ENCODE assay signal across 11 cellular contexts in genomic region chr12:122116707-122117535, GRCh38. TPM values are rescaled to one million over a fixed set of nuclear protein-coding genes. Genes with fewer than 3 reads are reported as not detected.
A peak's percentile ranks its signal among the peaks of the same experiment; 100 is the strongest.
DNase-seq lines count a peak whose midpoint lies in the region; ATAC-seq and TF ChIP-seq lines count a peak whose summit lies in the region.
"Had no signal": no experiment of that assay in that cellular context is flagged by ENCODE, and none has a peak within 500 bp of the region (broad histone marks: within the 10 kb centered on the region; RNA-seq: fewer than 3 reads in every experiment).

No MANE protein-coding gene starts in this region.

- no TSS peak for BruUV-seq in PC-9 (replicated peaks; lab: Mats Ljungman, UMichigan)

- no peaks in the 10 kb centered on the region for H3K9me2 ChIP-seq in PC-9 (ENCODE audit: insufficient read depth)

- DNase-seq in NCI-H2029 (lab: John Stamatoyannopoulos, UW) (peak; percentile 89), astrocyte of the cerebellum (ENCODE audit: low read depth) (no peak), islet precursor cell (peak; percentile 56), spleen (peak; percentile 24), DMS79 treated with DMSO at 0.1 percent for 48 hours (lab: John Stamatoyannopoulos, UW) (no peak), PC-9 (no peak), HUDEP-2 (lab: John Stamatoyannopoulos, UW; ENCODE audit: unreplicated experiment in 76 of 76) (no peak)
- DNase-seq: activated CD8-positive, alpha-beta T cell treated with anti-CD3 and anti-CD28 coated beads for 36 hours; mesendoderm had no signal

- H3K27ac ChIP-seq in spleen (no peak overlapping the region), PC-9 (no peak overlapping the region)

- no peak overlapping the region for H2AFZ ChIP-seq in PC-9

- H3K4me3 ChIP-seq in astrocyte of the cerebellum (ENCODE audit: low read depth, low read length): no peak overlapping the region
- H3K4me3 ChIP-seq in spleen: no peak overlapping the region
- no peak overlapping the region for H3K4me3 ChIP-seq in PC-9

- 81 to 91% (median 88%) methylated on average over 15 to 16 of the region's 16 CpGs for WGBS in spleen, 5 donors

- in situ Hi-C loops in astrocyte of the cerebellum (cut with HindIII; ENCODE audit: low sequenced_read_pairs): loop anchor here (5.0 kb wide), 1 partner anchor 55 kb away; no protein-coding TSS in a partner anchor

- H3K36me3 ChIP-seq in spleen: peaks cover 0 to 34% (median 4%) of the 10 kb centered on the region in 6 donors
- H3K36me3 ChIP-seq in PC-9 (ENCODE audit: low read depth): no peaks in the 10 kb centered on the region

- intact Hi-C loops in spleen (cut with DNase I; ENCODE audit: low total_unique reads) (no loop called here), PC-9 (cut with micrococcal nuclease; ENCODE audit: unreplicated experiment) (no loop called here)

- POLR2A ChIA-PET in PC-9 (lab: Charles Lee; ENCODE audit: unreplicated experiment): no interaction called here

- no peak for TF ChIP-seq POLR2A in spleen (IDR thresholded peaks at IDR 0.05)

- peaks cover 6% of the 10 kb centered on the region; the same call in 1 of the 2 replicates for H4K20me1 ChIP-seq in PC-9 (ENCODE audit: insufficient read depth)

- CTCF ChIA-PET in PC-9 (lab: Charles Lee): interaction anchor here (0.6 kb wide), 1 partner anchor 8 kb away, joined by 4 read pairs; no protein-coding TSS in a partner anchor

- H3K27me3 ChIP-seq in spleen (replicated peaks in 1 of 7) (no peaks in the 10 kb centered on the region), PC-9 (ENCODE audit: insufficient read depth, low read depth) (no peaks in the 10 kb centered on the region)

- H3K79me2 ChIP-seq in PC-9 (ENCODE audit: low read depth): peaks cover 29% of the 10 kb centered on the region

- H3K4me2 ChIP-seq in PC-9: no peak overlapping the region

- peaks cover 2% of the 10 kb centered on the region; the same call in 1 of the 2 replicates for H3F3A ChIP-seq in PC-9 (ENCODE audit: insufficient read depth, low read depth)

- ATAC-seq in HG03045 (IDR thresholded peaks at IDR 0.05; ENCODE audit: unreplicated experiment): no peak
- ATAC-seq: activated CD8-positive, alpha-beta T cell treated with anti-CD3 and anti-CD28 coated beads for 36 hours had no signal

- H3K4me1 ChIP-seq in spleen (peaks cover 0 to 53% (median 4%) of the 10 kb centered on the region in 6 donors), PC-9 (replicated peaks; ENCODE audit: insufficient read depth) (peaks cover 8% of the 10 kb centered on the region)

- peak; percentile 17 for TF ChIP-seq CTCF in astrocyte of the cerebellum (IDR thresholded peaks at IDR 0.05; ENCODE audit: low read depth, low read length, missing control alignments)
- TF ChIP-seq CTCF in spleen (IDR thresholded peaks at IDR 0.05 in 8 of 11, conservative IDR thresholded peaks at IDR 0.05 in 3 of 11): no peak
- no peak for TF ChIP-seq CTCF in PC-9 (conservative IDR thresholded peaks at IDR 0.05)

- H3K9me3 ChIP-seq in spleen: no peaks in the 10 kb centered on the region
- H3K9me3 ChIP-seq in PC-9 (ENCODE audit: insufficient read depth, low read depth): no peaks in the 10 kb centered on the region

RNA-seq across cellular contexts. Expression of gene MLXIP, which starts 38.4 kb away (rescaled TPM):
- total RNA-seq in spleen (10 to 100 TPM; 56.1 to 97.1 (median 79.7) TPM), PC-9 (2021) (62.1 and 83.3 TPM in 2 replicates)
- 10 to 100 TPM in 2 of 3 donors, 1 to 10 TPM in 1; 7.8 to 28.3 (median 11.5) TPM for polyA plus RNA-seq in spleen

RNA-seq across cellular contexts. Expression of gene IL31, which starts 57.1 kb away (rescaled TPM):
- total RNA-seq in spleen: not detected
- polyA plus RNA-seq in spleen: not detected
- total RNA-seq in PC-9 (2021): not detected in 2 replicates
- total RNA-seq: activated CD8-positive, alpha-beta T cell treated with anti-CD3 and anti-CD28 coated beads for 36 hours; dermis microvascular lymphatic vessel endothelial cell had no signal

Comparison
In these comparisons a context has a peak if more than half of its experiments do, and no peak if none do; other contexts are left out.
1. DNase-seq: peak in NCI-H2029 (single experiment), islet precursor cell (single experiment) and spleen (single experiment); none in astrocyte of the cerebellum (single experiment), DMS79 treated with DMSO at 0.1 percent for 48 hours (single experiment), PC-9 (0 of 2) and HUDEP-2 (0 of 76).